11 cellular contexts compared by ENCODE assay signal in the genomic region with DNA sequence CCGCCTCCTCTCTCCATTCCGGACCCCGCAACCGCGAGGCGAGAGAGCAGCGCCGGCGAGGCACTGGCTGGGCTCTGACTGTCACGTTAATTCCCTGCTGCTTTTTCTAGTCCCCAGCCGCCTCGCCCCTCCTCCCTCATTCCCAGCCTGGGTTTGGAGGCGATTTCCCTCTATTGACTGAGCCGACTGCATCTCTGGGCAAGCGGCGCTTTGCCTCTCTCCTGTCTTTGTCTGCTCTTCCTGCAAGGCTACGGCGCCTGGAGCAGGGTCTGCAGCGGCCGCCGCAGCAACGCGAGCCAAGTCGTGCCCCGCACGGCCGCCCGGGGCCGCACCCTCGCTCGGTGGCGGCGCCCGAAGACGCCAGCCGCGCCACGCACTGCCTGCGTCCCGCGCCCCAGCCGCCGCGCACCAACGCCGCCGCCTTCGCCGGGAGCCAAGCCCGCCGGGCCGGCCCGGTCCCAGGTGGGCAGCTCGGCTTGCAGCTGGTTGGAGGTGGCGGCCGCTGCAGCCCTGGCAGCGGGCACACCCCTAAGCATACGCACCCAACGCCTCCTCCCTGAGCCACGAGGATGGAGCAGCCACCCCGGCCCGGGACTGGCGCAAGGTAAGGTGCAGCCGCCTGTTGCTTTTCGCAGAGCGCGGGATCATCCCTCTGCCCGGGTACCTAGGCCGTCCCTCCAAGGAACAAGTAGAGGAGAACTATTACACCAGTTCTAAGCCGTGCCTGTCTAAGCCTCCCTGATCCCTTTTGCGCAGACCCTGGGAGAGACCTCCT. TPM values are rescaled to one million over a fixed set of nuclear protein-coding genes. Genes with fewer than 3 reads are reported as not detected.
DNase-seq lines count a peak whose midpoint lies in the region; ATAC-seq and TF ChIP-seq lines count a peak whose summit lies in the region.
"Had no signal": no experiment of that assay in that cellular context is flagged by ENCODE, and none has a peak within 500 bp of the region (broad histone marks: within the 10 kb centered on the region; RNA-seq: fewer than 3 reads in every experiment).

Gene LRRC3B (plus strand): TSS at position 139 of the 775 bp plus-strand sequence. CDS start 86,901 bp downstream, outside the sequence.

- H3K27ac Mint-ChIP-seq in chondrocyte (ENCODE audit: unreplicated experiment): no peak within 1 kb of the TSS
- H3K27ac Mint-ChIP-seq: stimulated activated naive CD8-positive, alpha-beta T cell treated with anti-CD3 and anti-CD28 coated beads, Interleukin-15, Interleukin-2, amounts not matched to agents 100 ng/mL and 50 ng/mL, for 24 hours had no signal

- H3K9me3 ChIP-seq in lower lobe of right lung (no peaks in the 10 kb centered on the region), stomach smooth muscle (ENCODE audit: control insufficient read depth in 2 of 2, low read length in 2 of 2) (peaks cover 0 to 2% of the 10 kb centered on the region in 2 donors)

- peaks cover 2% of the 10 kb centered on the region for H3K36me3 Mint-ChIP-seq in chondrocyte (ENCODE audit: low read depth)

- TF ChIP-seq CTCF in chondrocyte (IDR thresholded peaks at IDR 0.05) (no peak), lower lobe of right lung (IDR thresholded peaks at IDR 0.05) (no peak)

- H3K9ac ChIP-seq in stomach smooth muscle (ENCODE audit: low read length in 2 of 2): no peak within 1 kb of the TSS

- intact Hi-C loops in lower lobe of right lung (cut with DNase I): no loop called here

- DNase-seq in NCI-H1105 (lab: John Stamatoyannopoulos, UW): peak; percentile 46
- DNase-seq in chondrocyte (ENCODE audit: low spot score): peak; percentile 91
- DNase-seq in lower lobe of right lung: peak; percentile 44
- no peak for DNase-seq in SIG-M5 treated with dmso at 0.1 percent for 504 hours (lab: John Stamatoyannopoulos, UW; ENCODE audit: unreplicated experiment)
- DNase-seq: NCI-H187 treated with DMSO at 0.1 percent for 48 hours had no signal

- peaks cover 60% of the 10 kb centered on the region for H3K27me3 Mint-ChIP-seq in chondrocyte (ENCODE audit: low read depth)

- peaks cover 39% of the 10 kb centered on the region for H3K27me3 ChIP-seq in lower lobe of right lung (ENCODE audit: low read depth)
- peaks cover 28 to 32% of the 10 kb centered on the region in 2 donors for H3K27me3 ChIP-seq in stomach smooth muscle (ENCODE audit: control insufficient read depth in 1 of 2, insufficient read depth in 2 of 2, low read length in 2 of 2)

- peak; percentile 40 to 41 for ATAC-seq in lower lobe of right lung
- no peak for ATAC-seq in GM19397 (IDR thresholded peaks at IDR 0.05; ENCODE audit: unreplicated experiment)
- no peak for ATAC-seq in GM21390 (IDR thresholded peaks at IDR 0.05; ENCODE audit: unreplicated experiment)
- ATAC-seq: activated CD4-positive, CD25-positive, alpha-beta regulatory T cell treated with anti-CD3 and anti-CD28 coated beads, Interleukin-2, amount 50 U/mL, for 24 hours had no signal

- H3K4me3 Mint-ChIP-seq in chondrocyte (ENCODE audit: unreplicated experiment): peak within 1 kb of the TSS; percentile 70
- H3K4me3 Mint-ChIP-seq: stimulated activated naive CD8-positive, alpha-beta T cell treated with anti-CD3 and anti-CD28 coated beads, Interleukin-15, Interleukin-2, amounts not matched to agents 100 ng/mL and 50 ng/mL, for 24 hours had no signal

- H3K4me3 ChIP-seq in lower lobe of right lung: peak within 1 kb of the TSS; percentile 42
- peak within 1 kb of the TSS; percentile 52 to 66 for H3K4me3 ChIP-seq in stomach smooth muscle (ENCODE audit: low read length in 2 of 2)

- H3K36me3 ChIP-seq in lower lobe of right lung: no peaks in the 10 kb centered on the region
- no peaks in the 10 kb centered on the region for H3K36me3 ChIP-seq in stomach smooth muscle (ENCODE audit: control insufficient read depth in 2 of 2, insufficient read depth in 2 of 2, low read length in 2 of 2)

- H3K9me3 Mint-ChIP-seq in chondrocyte (ENCODE audit: low read depth): no peaks in the 10 kb centered on the region

- peaks cover 21% of the 10 kb centered on the region for H3K4me1 Mint-ChIP-seq in chondrocyte (ENCODE audit: low read depth)

- no peak within 1 kb of the TSS for H3K27ac ChIP-seq in lower lobe of right lung
- no peak within 1 kb of the TSS for H3K27ac ChIP-seq in stomach smooth muscle (ENCODE audit: low read length)

- H3K4me1 ChIP-seq in lower lobe of right lung: peaks cover 18% of the 10 kb centered on the region
- H3K4me1 ChIP-seq in stomach smooth muscle (ENCODE audit: control insufficient read depth, insufficient read depth, low read length): peaks cover 19% of the 10 kb centered on the region

RNA-seq across cellular contexts. Expression of gene LRRC3B, which starts in this region (rescaled TPM):
- total RNA-seq in chondrocyte (not detected in 3 replicates), lower lobe of right lung (0.30 TPM)
- total RNA-seq: myocyte had no signal

Comparison
In these comparisons a context has a peak if more than half of its experiments do, and no peak if none do; other contexts are left out.
1. Peak in DNase-seq in chondrocyte; RNA of the gene not detected or under 1 TPM.
2. Peak in DNase-seq, ATAC-seq and H3K4me3 ChIP-seq in lower lobe of right lung; RNA of the gene not detected or under 1 TPM.